ENCODE assay signal across 18 cellular contexts in genomic region chr14:104554608-104555401, GRCh38. TPM values are rescaled to one million over a fixed set of nuclear protein-coding genes. Genes with fewer than 3 reads are reported as not detected.
DNase-seq lines count a peak whose midpoint lies in the region; ATAC-seq and TF ChIP-seq lines count a peak whose summit lies in the region.
"Had no signal": no experiment of that assay in that cellular context is flagged by ENCODE, and none has a peak within 500 bp of the region (broad histone marks: within the 10 kb centered on the region; RNA-seq: fewer than 3 reads in every experiment).

No MANE protein-coding gene starts in this region.

- TF ChIP-seq POLR2A in transverse colon (IDR thresholded peaks at IDR 0.05): no peak

- no peak for TF ChIP-seq CTCF in transverse colon (IDR thresholded peaks at IDR 0.05)

- intact Hi-C loops in transverse colon (cut with DNase I; ENCODE audit: low total_unique reads): no loop called here

- peak; percentile 36 for DNase-seq in activated effector memory CD4-positive, alpha-beta T cell treated with anti-CD3 and anti-CD28 coated beads, Interleukin-2, amount 50 U/mL, for 16 hours
- no peak for DNase-seq in activated effector memory CD4-positive, alpha-beta T cell treated with Interleukin-2 at 50 U/mL for 16 hours
- DNase-seq in astrocyte of the hippocampus (ENCODE audit: low read depth, low spot score) (peak; percentile 36), mesenteric fat pad (ENCODE audit: low spot score) (peak; percentile 84), transverse colon (peak; percentile 4), SKM-1 (lab: John Stamatoyannopoulos, UW; ENCODE audit: unreplicated experiment) (no peak)
- DNase-seq in stimulated activated CD4-positive, alpha-beta T cell treated with anti-CD3 and anti-CD28 coated beads, Interleukin-15, amount 100 ng/mL, for 24 hours: no peak
- DNase-seq: activated CD4-positive, alpha-beta T cell treated with anti-CD3 and anti-CD28 coated beads, Interleukin-2, amount 50 U/mL, for 4 hours; brain microvascular endothelial cell had no signal

- H3K36me3 ChIP-seq in transverse colon: no peaks in the 10 kb centered on the region
- H3K36me3 ChIP-seq: brain microvascular endothelial cell, spleen had no signal

- no peaks in the 10 kb centered on the region for H3K4me1 ChIP-seq in transverse colon
- H3K4me1 ChIP-seq: A549, spleen had no signal

- no peak overlapping the region for H3K4me3 ChIP-seq in transverse colon
- H3K4me3 ChIP-seq: A549, GM23338, spleen had no signal

- no peak overlapping the region for H3K27ac ChIP-seq in transverse colon
- H3K27ac ChIP-seq: A549, brain microvascular endothelial cell, C4-2B, spleen had no signal

- H3K9me3 ChIP-seq in transverse colon: no peaks in the 10 kb centered on the region
- H3K9me3 ChIP-seq: A549, spleen had no signal

- TF ChIP-seq EP300 in transverse colon (IDR thresholded peaks at IDR 0.05; ENCODE audit: low read depth): no peak

- no peak for ATAC-seq in GM21717 (IDR thresholded peaks at IDR 0.05; ENCODE audit: unreplicated experiment)
- ATAC-seq: A549; activated naive CD4-positive, alpha-beta T cell treated with anti-CD3 and anti-CD28 coated beads, Interleukin-2, amount 50 U/mL, for 72 hours; GM23338 had no signal

- H3K27me3 ChIP-seq in transverse colon: no peaks in the 10 kb centered on the region
- H3K27me3 ChIP-seq: brain microvascular endothelial cell had no signal

- in situ Hi-C loops in transverse colon (cut with MboI; ENCODE audit: low pct_ligation_motif_present in 1 of 4, low pct_unique_long_range_greater_than_20kb in 1 of 4, low sequenced_read_pairs in 3 of 4): loop anchor here (25.0 kb wide), 1 partner anchor 418 kb away; the partner anchor contains the start of gene KIF26A (in 4 of the 4)

- 59% methylated on average over 21 of the region's 25 CpGs; no CpG with 5 or more reads in 1 of the 2 donors for WGBS in transverse colon (ENCODE audit: low coverage in 1 of 2), 2 donors

RNA-seq across cellular contexts. Expression of gene C14orf180, which starts 24.8 kb away (rescaled TPM):
- total RNA-seq in mesenteric fat pad: 25.5 TPM
- total RNA-seq in transverse colon: 1 to 10 TPM in 2 of 4 donors, under 1 TPM in 1, not detected in 1; 0.32 to 2.3 (median 1.1) TPM
- total RNA-seq: activated naive CD4-positive, alpha-beta T cell treated with anti-CD3 and anti-CD28 coated beads, Interleukin-2, amount 50 U/mL, for 72 hours; fibroblast of villous mesenchyme; GM23338; MCF 10A; osteocyte had no signal

RNA-seq across cellular contexts. Expression of gene TMEM179, which starts 49.8 kb away (rescaled TPM):
- not detected for total RNA-seq in mesenteric fat pad
- total RNA-seq in transverse colon: 10 to 100 TPM in 1 of 4 donors, 1 to 10 TPM in 2, not detected in 1; 1.1 to 10.5 (median 1.4) TPM
- total RNA-seq: fibroblast of villous mesenchyme, MCF 10A, osteocyte, spleen had no signal

Comparison
In these comparisons a context has a peak if more than half of its experiments do, and no peak if none do; other contexts are left out.
1. DNase-seq: peak in activated effector memory CD4-positive, alpha-beta T cell treated with anti-CD3 and anti-CD28 coated beads, Interleukin-2, amount 50 U/mL, for 16 hours (single experiment), astrocyte of the hippocampus (single experiment), mesenteric fat pad (single experiment) and transverse colon (single experiment); none in activated effector memory CD4-positive, alpha-beta T cell treated with Interleukin-2 at 50 U/mL for 16 hours (single experiment), stimulated activated CD4-positive, alpha-beta T cell treated with anti-CD3 and anti-CD28 coated beads, Interleukin-15, amount 100 ng/mL, for 24 hours (single experiment) and SKM-1 (single experiment).